Comparison of ENCODE assay signal across 1 cellular context in the genomic region with DNA sequence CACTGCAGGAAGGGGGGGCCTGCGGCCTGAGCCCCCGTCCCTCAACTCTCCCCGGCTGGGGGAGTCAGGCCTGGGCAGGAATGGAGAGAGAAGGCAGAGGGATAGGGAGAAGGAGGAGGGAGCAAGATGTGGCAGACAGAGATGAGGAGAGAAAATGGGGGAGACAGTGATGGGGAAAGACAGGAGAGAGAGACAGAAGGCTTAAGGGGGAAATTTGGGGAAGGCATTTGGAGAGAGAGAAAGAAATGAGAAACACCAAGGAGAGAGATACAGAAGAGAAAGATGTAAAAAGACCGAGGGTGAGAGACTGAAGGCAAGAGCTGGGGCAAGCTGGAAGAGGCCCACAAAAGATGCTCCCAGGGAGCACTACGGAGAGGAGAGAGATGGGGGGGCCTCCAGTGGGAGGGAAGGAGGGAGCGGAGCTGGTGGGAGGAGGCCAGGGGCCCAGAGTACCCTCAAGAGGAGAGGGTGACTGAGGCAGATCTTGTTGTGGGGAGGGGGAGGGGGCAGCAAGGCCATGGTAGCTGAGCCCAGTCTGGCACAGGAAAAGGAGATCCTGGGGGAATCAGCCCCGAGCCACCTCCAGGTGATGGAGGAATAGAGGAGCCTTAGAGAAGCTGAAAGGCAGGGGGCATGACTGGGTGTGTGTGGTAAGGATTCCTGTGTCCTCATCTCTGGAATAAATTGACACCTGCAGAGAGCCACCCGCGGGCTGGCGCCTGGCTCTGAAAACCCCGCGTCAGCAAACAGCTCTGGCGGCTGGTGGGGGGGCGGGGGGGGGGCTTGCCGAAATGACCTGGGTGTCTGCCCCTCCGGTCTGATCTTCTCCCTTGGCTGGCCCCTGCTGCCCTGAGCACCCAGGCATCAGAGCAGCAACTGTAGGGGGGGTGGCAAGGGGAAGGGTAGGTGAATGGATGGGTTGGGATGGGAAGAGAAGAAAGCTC.
TF ChIP-seq lines count a peak whose summit lies in the region.

No MANE protein-coding gene starts in this region.

TF ChIP-seq in IMR-90, 13 proteins besides CTCF, POLR2A, EP300 and RAD21:
- TF ChIP-seq MAFK (IDR thresholded peaks at IDR 0.05; ENCODE audit: low read depth, low read length) = peak; percentile 32; the same call in 1 of the 2 replicates
- TF ChIP-seq SMC3 (IDR thresholded peaks at IDR 0.05; ENCODE audit: low read depth, low read length) = 0 out of 2 replicates have a peak, but pooled peaks have one; percentile 2
- no peak for TF ChIP-seq MAZ (IDR thresholded peaks at IDR 0.05; ENCODE audit: borderline replicate concordance, low read depth, low read length)
